In the genomic region with DNA sequence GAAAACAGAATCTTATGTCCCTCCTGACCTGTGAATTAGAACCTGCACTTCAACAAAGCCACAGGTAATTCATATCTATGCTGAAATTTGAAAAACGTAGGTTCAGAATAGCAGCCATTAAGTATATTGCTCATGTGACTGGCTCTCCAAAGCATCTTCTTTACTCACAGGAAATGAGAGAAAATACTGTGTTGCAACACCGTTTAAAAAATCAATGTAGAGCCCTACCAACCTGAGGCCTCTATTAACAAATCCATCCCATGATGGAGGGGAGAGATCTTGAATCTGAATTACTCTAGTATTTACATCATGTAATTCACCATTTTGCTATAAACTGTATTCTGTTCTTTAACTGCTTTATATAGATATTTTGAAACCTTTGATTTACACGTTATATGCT, we compare ENCODE assay signal across 35 cellular contexts.
"Had no signal": no experiment of that assay in that cellular context is flagged by ENCODE, and none has a peak within 500 bp of the region (broad histone marks: within the 10 kb centered on the region; RNA-seq: fewer than 3 reads in every experiment).

No MANE protein-coding gene starts in this region.

- ATAC-seq: activated CD8-positive, alpha-beta T cell treated with anti-CD3 and anti-CD28 coated beads for 36 hours; activated T-cell treated with anti-CD3 and anti-CD28 coated beads, Interleukin-2, amount 50 U/mL, for 72 hours; activated T-helper 17 cell treated with anti-CD3 and anti-CD28 coated beads, Interleukin-2, amount 50 U/mL, for 72 hours; K562; PC-3; Right ventricle myocardium inferior; SK-N-SH treated with all-trans-retinoic acid at 6 μM for 48 hours had no signal

- H3K27ac ChIP-seq: brain microvascular endothelial cell, RWPE1, VCaP had no signal

- H3K4me3 ChIP-seq: K562 had no signal

- DNase-seq: activated B cell treated with CpG ODN at 0.5 μM for 24 hours; activated CD4-positive, alpha-beta T cell treated with anti-CD3 and anti-CD28 coated beads for 48 hours; activated CD4-positive, alpha-beta T cell treated with anti-CD3 and anti-CD28 coated beads, Interleukin-2, amount 50 U/mL, for 4 hours; activated CD4-positive, CD25-positive, alpha-beta regulatory T cell treated with anti-CD3 and anti-CD28 coated beads, Interleukin-2, amount 50 U/mL, for 72 hours; activated CD8-positive, alpha-beta T cell treated with anti-CD3 and anti-CD28 coated beads for 36 hours; activated effector memory CD4-positive, alpha-beta T cell treated with anti-CD3 and anti-CD28 coated beads, Interleukin-2, amount 50 U/mL, for 16 hours; activated naive CD4-positive, alpha-beta T cell; activated naive CD4-positive, alpha-beta T cell treated with anti-CD3 and anti-CD28 coated beads, Interleukin-2, amount 50 U/mL, for 16 hours; activated naive CD8-positive, alpha-beta T cell treated with anti-CD3 and anti-CD28 coated beads for 36 hours; activated T-cell treated with anti-CD3 and anti-CD28 coated beads, Interleukin-2, amount 50 U/mL, for 1 hour; activated T-cell treated with anti-CD3 and anti-CD28 coated beads, Interleukin-2, amount 50 U/mL, for 72 hours; amniotic stem cell; aorta; brain microvascular endothelial cell; central memory CD4-positive, alpha-beta T cell; NCI-H1105; NCI-H1417 treated with DMSO at 0.1 percent for 48 hours; NCI-H187 treated with DMSO at 0.1 percent for 48 hours; NCI-H2081 treated with DMSO at 0.1 percent for 48 hours; NCI-H2171; NCI-H510A; NCI-H526; NCI-H748 treated with DMSO at 0.1 percent for 48 hours; NK-92 treated with Interleukin-12 subunit alpha and Interleukin-12 subunit beta, amount 100 ng/mL, for 24 hours; PC-3; SIG-M5; T-helper 1 cell; T-helper 2 cell; T-helper 9 cell had no signal

- H3K36me3 ChIP-seq: brain microvascular endothelial cell had no signal

- H3K27me3 ChIP-seq: brain microvascular endothelial cell had no signal
